In the genomic region with DNA sequence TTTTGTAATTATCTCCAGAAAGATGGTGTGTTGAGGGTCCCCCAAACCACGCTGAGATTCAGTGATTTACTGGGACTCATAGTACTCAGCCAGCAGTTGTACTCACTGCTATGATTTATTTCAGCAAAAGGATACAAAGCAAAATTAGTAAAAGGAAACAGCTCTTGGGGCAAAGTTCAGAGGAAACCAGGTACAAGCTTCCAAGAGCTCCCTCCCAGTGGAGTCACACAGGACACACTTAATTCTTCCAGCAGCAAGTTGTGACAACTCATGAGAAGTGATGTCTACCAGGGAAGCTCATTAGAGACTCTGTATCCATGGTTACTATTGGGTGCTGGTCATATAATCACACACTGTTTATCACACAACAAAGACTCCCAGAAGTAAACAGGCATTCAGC, we compare ENCODE assay signal across 24 cellular contexts.
"Had no signal": no experiment of that assay in that cellular context is flagged by ENCODE, and none has a peak within 500 bp of the region (broad histone marks: within the 10 kb centered on the region; RNA-seq: fewer than 3 reads in every experiment).

No MANE protein-coding gene starts in this region.

- ATAC-seq: activated CD4-positive, CD25-positive, alpha-beta regulatory T cell treated with anti-CD3 and anti-CD28 coated beads, Interleukin-2, amount 50 U/mL, for 24 hours; activated CD8-positive, alpha-beta memory T cell treated with anti-CD3 and anti-CD28 coated beads, Interleukin-2, amount 10 ng/mL, durations not matched to agents 7 days and 5 days; activated naive CD4-positive, alpha-beta T cell treated with anti-CD3 and anti-CD28 coated beads, Interleukin-2, amount 50 U/mL, for 72 hours; activated naive CD8-positive, alpha-beta T cell treated with anti-CD3 and anti-CD28 coated beads, Interleukin-2, amount 50 U/mL, for 24 hours; Panc1; Right ventricle myocardium inferior had no signal

- DNase-seq: activated CD4-positive, alpha-beta T cell treated with anti-CD3 and anti-CD28 coated beads for 48 hours; activated CD4-positive, alpha-beta T cell treated with anti-CD3 and anti-CD28 coated beads, Interleukin-2, amount 50 U/mL, for 4 hours; activated CD8-positive, alpha-beta memory T cell treated with anti-CD3 and anti-CD28 coated beads, Interleukin-2, amount 10 ng/mL, durations not matched to agents 7 days and 5 days; activated effector memory CD4-positive, alpha-beta T cell treated with Interleukin-2 at 50 U/mL for 16 hours; activated naive CD4-positive, alpha-beta T cell treated with Interleukin-2 at 50 U/mL for 16 hours; activated naive CD8-positive, alpha-beta T cell treated with anti-CD3 and anti-CD28 coated beads, Interleukin-2, amount 50 U/mL, for 24 hours; activated T-cell treated with anti-CD3 and anti-CD28 coated beads, Interleukin-2, amount 50 U/mL, for 24 hours; amygdala; Kasumi-1; KBM-7; NCI-H1092; NCI-H1417; NCI-H446; NCI-H524; NCI-H748 treated with DMSO at 0.1 percent for 48 hours; NK-92 treated with Interleukin-12 subunit alpha and Interleukin-12 subunit beta, amount 100 ng/mL, for 24 hours; OCI-M1; RPMI8226; SK-N-SH had no signal

- FAIRE-seq: astrocyte had no signal

- H3K9me3 ChIP-seq: SK-N-SH had no signal
